16 cellular contexts compared by ENCODE assay signal in the genomic region with DNA sequence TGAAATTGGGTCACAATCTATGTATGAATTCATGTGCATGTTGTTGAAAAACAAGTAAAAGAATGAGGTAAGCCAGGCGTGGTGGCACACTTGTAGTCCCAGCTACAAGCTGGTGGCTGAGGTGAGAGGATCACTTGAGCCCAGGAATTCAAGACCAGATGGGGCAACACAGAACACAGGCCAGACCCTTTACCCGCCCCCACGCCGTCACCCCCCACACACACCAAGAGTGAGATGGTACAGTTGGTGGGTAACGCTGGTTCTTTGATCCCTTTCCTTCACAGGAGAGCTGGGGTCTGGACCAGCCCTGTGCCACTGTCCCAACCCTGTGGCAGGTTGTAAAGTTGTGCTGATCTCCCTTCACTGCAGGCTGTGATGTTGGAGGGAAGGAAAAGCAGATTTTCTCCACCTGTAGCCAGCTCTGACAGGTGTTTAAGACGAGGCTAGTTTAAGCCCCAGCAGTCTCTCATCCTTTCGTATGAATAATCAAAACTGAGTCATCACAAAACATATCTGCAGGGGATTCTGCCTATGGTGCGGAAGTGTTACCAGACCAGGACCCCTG. TPM values are rescaled to one million over a fixed set of nuclear protein-coding genes. Genes with fewer than 3 reads are reported as not detected.
DNase-seq lines count a peak whose midpoint lies in the region; ATAC-seq, FAIRE-seq and TF ChIP-seq lines count a peak whose summit lies in the region.
"Had no signal": no experiment of that assay in that cellular context is flagged by ENCODE, and none has a peak within 500 bp of the region (broad histone marks: within the 10 kb centered on the region; RNA-seq: fewer than 3 reads in every experiment).

No MANE protein-coding gene starts in this region.

- TF ChIP-seq EP300 in HepG2 (IDR thresholded peaks at IDR 0.05; ENCODE audit: low read depth in 2 of 2, low read length in 2 of 2) (no peak), HepG2 (CRISPR knock-in tag; IDR thresholded peaks at IDR 0.05; ENCODE audit: borderline replicate concordance) (no peak)

- no peak for ATAC-seq in Right ventricle myocardium inferior
- no peak for ATAC-seq in activated B cell treated with CpG ODN at 0.5 μM for 24 hours (ENCODE audit: low read depth)
- no peak; the same call in 1 of the 3 replicates for ATAC-seq in HepG2

- peaks cover 98% of the 10 kb centered on the region for H3K79me2 ChIP-seq in HepG2 (ENCODE audit: insufficient read depth, low read length)

- peaks cover 81% of the 10 kb centered on the region for H3K4me1 ChIP-seq in left ventricle myocardium inferior
- peaks cover 53% of the 10 kb centered on the region for H3K4me1 ChIP-seq in HepG2 (ENCODE audit: insufficient read depth, low read length)
- H3K4me1 ChIP-seq: breast epithelium had no signal

- no TSS peak for BruUV-seq in HepG2 (replicated peaks; lab: Mats Ljungman, UMichigan)

- H3K27me3 Mint-ChIP-seq in activated B cell treated with CpG ODN at 0.5 μM for 24 hours: no peaks in the 10 kb centered on the region
- H3K27me3 Mint-ChIP-seq: dendritic cell treated with granulocyte-macrophage colony-stimulating factor and Interleukin-4, amounts not matched to agents 40 ng/mL and 50 ng/mL, for 4 days had no signal

- intact Hi-C loops in left ventricle myocardium inferior (cut with micrococcal nuclease) (no loop called here), Right ventricle myocardium inferior (cut with DNase I) (no loop called here), activated B cell treated with CpG ODN at 0.5 μM for 24 hours (cut with micrococcal nuclease) (no loop called here), HepG2 (cut with micrococcal nuclease; ENCODE audit: unreplicated experiment) (no loop called here)

- no peak for TF ChIP-seq CTCF in left ventricle myocardium inferior (IDR thresholded peaks at IDR 0.05; ENCODE audit: borderline replicate concordance)
- no peak for TF ChIP-seq CTCF in activated B cell treated with CpG ODN at 0.5 μM for 24 hours (IDR thresholded peaks at IDR 0.05)
- no peak for TF ChIP-seq CTCF in HepG2 (CRISPR knock-in tag; IDR thresholded peaks at IDR 0.05)

- DNase-seq in left ventricle myocardium inferior (no peak), Right ventricle myocardium inferior (ENCODE audit: missing footprints) (no peak), activated B cell treated with CpG ODN at 0.5 μM for 24 hours (no peak), HepG2 (ENCODE audit: low spot score) (no peak), 8988T (no peak), NCI-H1105 treated with DMSO at 0.1 percent for 48 hours (lab: John Stamatoyannopoulos, UW) (no peak), NCI-H1694 (lab: John Stamatoyannopoulos, UW) (no peak)
- DNase-seq: NCI-H1105, posterior cingulate gyrus had no signal

- POLR2A ChIA-PET in activated B cell treated with CpG ODN at 0.5 μM for 24 hours (lab: Charles Lee) (no interaction called here), HepG2 (lab: Yijun Ruan, JAX) (no interaction called here)

- H4K20me1 ChIP-seq in HepG2 (ENCODE audit: insufficient read depth, low read length): peaks cover 97% of the 10 kb centered on the region

- peaks cover 9% of the 10 kb centered on the region for H3K9me3 ChIP-seq in left ventricle myocardium inferior (replicated peaks)
- no peaks in the 10 kb centered on the region for H3K9me3 ChIP-seq in HepG2 (ENCODE audit: low read length)
- H3K9me3 ChIP-seq: adrenal gland, breast epithelium had no signal

- CTCF ChIA-PET in activated B cell treated with CpG ODN at 0.5 μM for 24 hours (lab: Charles Lee): interaction anchor here (0.8 to 1.3 kb wide), 2 partner anchors 8 to 177 kb away, joined by 3 to 4 read pairs; no protein-coding TSS in a partner anchor
- CTCF ChIA-PET in HepG2 (lab: Yijun Ruan, JAX; ENCODE audit: low intra/inter-chr PET ratio, low total read pairs): no interaction called here

- H3K4me2 ChIP-seq in HepG2 (ENCODE audit: low read depth, low read length): no peak overlapping the region

- H3K27me3 ChIP-seq in left ventricle myocardium inferior (ENCODE audit: low read depth) (no peaks in the 10 kb centered on the region), HepG2 (ENCODE audit: control insufficient read depth in 1 of 2, insufficient read depth in 2 of 2, low read length in 2 of 2) (no peaks in the 10 kb centered on the region)
- H3K27me3 ChIP-seq: adrenal gland, breast epithelium had no signal

- peak overlapping the region; percentile 47 for H3K27ac ChIP-seq in left ventricle myocardium inferior (replicated peaks)
- H3K27ac ChIP-seq in HepG2 (ENCODE audit: extremely low read length, insufficient read depth, low read length): no peak overlapping the region
- H3K27ac ChIP-seq: RWPE1 had no signal

- H3K27ac Mint-ChIP-seq in activated B cell treated with CpG ODN at 0.5 μM for 24 hours: peak overlapping the region; percentile 12
- H3K27ac Mint-ChIP-seq: nephron had no signal

- no peak overlapping the region for H2AFZ ChIP-seq in HepG2 (ENCODE audit: low read length)

- TF ChIP-seq RAD21 in HepG2 (CRISPR knock-in tag; IDR thresholded peaks at IDR 0.05): no peak

- peaks cover 5% of the 10 kb centered on the region for H3K36me3 ChIP-seq in left ventricle myocardium inferior
- peaks cover 1 to 6% of the 10 kb centered on the region in 2 experiments; a peak in 1 of 5 replicates for H3K36me3 ChIP-seq in HepG2 (replicated peaks in 1 of 2; ENCODE audit: control insufficient read depth in 1 of 2, insufficient read depth in 2 of 2, low read length in 2 of 2)
- H3K36me3 ChIP-seq: adrenal gland, breast epithelium had no signal

- H3K9me3 Mint-ChIP-seq in activated B cell treated with CpG ODN at 0.5 μM for 24 hours: peaks cover 5% of the 10 kb centered on the region

- in situ Hi-C loops in HepG2 (cut with HindIII; ENCODE audit: extremely low pct_ligation_motif_present, low pct_unique_long_range_greater_than_20kb): no loop called here

- H3K4me3 ChIP-seq in left ventricle myocardium inferior (no peak overlapping the region), HepG2 (replicated peaks in 1 of 3; ENCODE audit: insufficient read depth in 1 of 3, low read depth in 2 of 3, low read length in 3 of 3) (no peak overlapping the region)
- H3K4me3 ChIP-seq: adrenal gland, breast epithelium had no signal

- no peak for TF ChIP-seq POLR2A in HepG2 (IDR thresholded peaks at IDR 0.05; ENCODE audit: insufficient read depth in 1 of 2, low read depth in 2 of 2, low read length in 2 of 2)

- FAIRE-seq in HepG2 (lab: Jason Lieb, UNC): no peak
- FAIRE-seq: GM18507, TTC549 had no signal

- H3K9ac ChIP-seq in HepG2 (ENCODE audit: insufficient read depth, low read depth, low read length): no peak overlapping the region

- peaks cover 41% of the 10 kb centered on the region for H3K36me3 Mint-ChIP-seq in activated B cell treated with CpG ODN at 0.5 μM for 24 hours (ENCODE audit: low read depth)

- no peak overlapping the region for H3K4me3 Mint-ChIP-seq in activated B cell treated with CpG ODN at 0.5 μM for 24 hours
- H3K4me3 Mint-ChIP-seq: dendritic cell treated with granulocyte-macrophage colony-stimulating factor and Interleukin-4, amounts not matched to agents 40 ng/mL and 50 ng/mL, for 4 days; nephron had no signal

- H3K4me1 Mint-ChIP-seq in activated B cell treated with CpG ODN at 0.5 μM for 24 hours: peaks cover 74% of the 10 kb centered on the region

- 95% methylated on average over 8 of the region's 8 CpGs for WGBS in HepG2 (ENCODE audit: low lambda C conversion rate)

TF ChIP-seq in HepG2, 621 proteins besides CTCF, POLR2A, EP300 and RAD21:
- no peak for TF ChIP-seq ZNF343 (CRISPR knock-in tag; IDR thresholded peaks at IDR 0.05)
- no peak for TF ChIP-seq GTF3A (CRISPR knock-in tag; conservative IDR thresholded peaks at IDR 0.05)
- 0 out of 2 replicates have a peak, but pooled peaks have one; percentile 1 for TF ChIP-seq MAFF (IDR thresholded peaks at IDR 0.05; ENCODE audit: low read depth, low read length)
- TF ChIP-seq ZNF101 (CRISPR knock-in tag; IDR thresholded peaks at IDR 0.05; ENCODE audit: borderline replicate concordance, low read depth): no peak
- TF ChIP-seq JUN (CRISPR knock-in tag; IDR thresholded peaks at IDR 0.05): no peak

RNA-seq across cellular contexts. Expression of a gene that starts 13.6 kb away (rescaled TPM):
- total RNA-seq in left ventricle myocardium inferior (16.8 TPM), Right ventricle myocardium inferior (14.9 TPM), activated B cell treated with CpG ODN at 0.5 μM for 24 hours (34.0 and 34.9 TPM in 2 replicates), HepG2 (2016; rRNA removed; fragmentation: Illumina TruSeq; extraction: Trizol) (19.5 and 28.5 TPM in 2 replicates)
- total RNA-seq in HepG2 (2016; cell fraction: cytosol; rRNA removed; fragmentation: Illumina TruSeq; extraction: Trizol; ENCODE audit: low read depth): 5.6 and 5.7 TPM in 2 replicates
- total RNA-seq in HepG2 (2016; cell fraction: insoluble cytoplasmic fraction; rRNA removed; fragmentation: Illumina TruSeq; extraction: Trizol): 19.3 and 27.8 TPM in 2 replicates
- total RNA-seq in HepG2 (2016; cell fraction: membrane; rRNA removed; fragmentation: Illumina TruSeq; extraction: Trizol): 13.3 and 14.8 TPM in 2 replicates
- total RNA-seq in HepG2 (2016; cell fraction: nucleus; rRNA removed; fragmentation: Illumina TruSeq; extraction: Trizol): 27.5 and 28.5 TPM in 2 replicates
- polyA plus RNA-seq in HepG2 (2011; rRNA removed): 26.3 and 29.3 TPM in 2 replicates
- polyA plus RNA-seq in HepG2 (2011; cell fraction: cytosol; rRNA removed): 15.9 and 28.7 TPM in 2 replicates
- polyA plus RNA-seq in HepG2 (2011; cell fraction: nucleus; rRNA removed): 7.3 and 11.3 TPM in 2 replicates
- polyA plus RNA-seq in HepG2 (2012): 54.4 and 58.5 TPM in 2 replicates
- 1.4 and 1.7 TPM in 2 replicates for polyA plus RNA-seq in HepG2 (2016; cell fraction: cytosol; fragmentation: Illumina TruSeq; extraction: Trizol; ENCODE audit: low read depth)
- polyA plus RNA-seq in HepG2 (2016; cell fraction: insoluble cytoplasmic fraction; fragmentation: Illumina TruSeq; extraction: Trizol; ENCODE audit: low read depth): 17.4 and 17.6 TPM in 2 replicates
- 5.6 and 5.8 TPM in 2 replicates for polyA plus RNA-seq in HepG2 (2016; cell fraction: membrane; fragmentation: Illumina TruSeq; extraction: Trizol; ENCODE audit: low read depth)
- polyA plus RNA-seq in HepG2 (2016; cell fraction: nucleus; fragmentation: Illumina TruSeq; extraction: Trizol; ENCODE audit: insufficient read depth, low read depth): 29.6 and 33.7 TPM in 2 replicates
- polyA minus RNA-seq in HepG2 (2011; rRNA and poly(A)+ RNA removed; ENCODE audit: low replicate concordance): 11.0 and 33.8 TPM in 2 replicates
- 29.1 and 41.9 TPM in 2 replicates for polyA minus RNA-seq in HepG2 (2011; cell fraction: cytosol; rRNA and poly(A)+ RNA removed)
- polyA minus RNA-seq in HepG2 (2011; cell fraction: nucleus; rRNA and poly(A)+ RNA removed): 28.5 and 42.8 TPM in 2 replicates
